ENCODE assay signal across 8 cellular contexts in genomic region chr18:57434536-57435494, GRCh38. TPM values are rescaled to one million over a fixed set of nuclear protein-coding genes. Genes with fewer than 3 reads are reported as not detected.
A peak's percentile ranks its signal among the peaks of the same experiment; 100 is the strongest.
DNase-seq lines count a peak whose midpoint lies in the region; ATAC-seq, FAIRE-seq and TF ChIP-seq lines count a peak whose summit lies in the region.

TSS of gene ONECUT2 (plus strand) at chr18:57435374. CDS start at chr18:57435717, 343 bp downstream.

- intact Hi-C loops in activated CD4-positive, alpha-beta T cell treated with anti-CD3 and anti-CD28 coated beads, Interleukin-2, amount 10 ng/mL, durations not matched to agents 24 days and 14 days (cut with micrococcal nuclease) = loop anchor here (5.0 kb wide), 4 partner anchors 83 to 1848 kb away; partner anchors contain the start of genes ATP8B1, RAX, ST8SIA3 and TCF4
- intact Hi-C loops in HepG2 (cut with micrococcal nuclease; ENCODE audit: unreplicated experiment) = loop anchor here (5.0 kb wide), 2 partner anchors 127 to 163 kb away; no protein-coding TSS in a partner anchor

- H3K27me3 Mint-ChIP-seq in activated CD4-positive, alpha-beta T cell treated with anti-CD3 and anti-CD28 coated beads, Interleukin-2, amount 10 ng/mL, durations not matched to agents 24 days and 14 days = peaks cover 84% of the 10 kb centered on the region

- peaks cover 14% of the 10 kb centered on the region for H3K9me3 Mint-ChIP-seq in activated CD4-positive, alpha-beta T cell treated with anti-CD3 and anti-CD28 coated beads, Interleukin-2, amount 10 ng/mL, durations not matched to agents 24 days and 14 days

- H3K4me3 Mint-ChIP-seq in activated CD4-positive, alpha-beta T cell treated with anti-CD3 and anti-CD28 coated beads, Interleukin-2, amount 10 ng/mL, durations not matched to agents 24 days and 14 days = peak within 1 kb of the TSS; percentile 56

- no peaks in the 10 kb centered on the region for H3K9me3 ChIP-seq in HepG2 (ENCODE audit: low read length)

- TF ChIP-seq EP300 in HepG2 (IDR thresholded peaks at IDR 0.05; ENCODE audit: low read depth in 2 of 2, low read length in 2 of 2) (no peak), HepG2 (CRISPR knock-in tag; IDR thresholded peaks at IDR 0.05; ENCODE audit: borderline replicate concordance) (no peak)

- H3K4me1 Mint-ChIP-seq in activated CD4-positive, alpha-beta T cell treated with anti-CD3 and anti-CD28 coated beads, Interleukin-2, amount 10 ng/mL, durations not matched to agents 24 days and 14 days = peaks cover 18% of the 10 kb centered on the region

- in situ Hi-C loops in HepG2 (cut with HindIII; ENCODE audit: extremely low pct_ligation_motif_present, low pct_unique_long_range_greater_than_20kb) = no loop called here

- ATAC-seq in HG03139 (IDR thresholded peaks at IDR 0.05; ENCODE audit: unreplicated experiment) (peak; percentile 84), HepG2 (peak; percentile 89)

- H3K27ac Mint-ChIP-seq in activated CD4-positive, alpha-beta T cell treated with anti-CD3 and anti-CD28 coated beads, Interleukin-2, amount 10 ng/mL, durations not matched to agents 24 days and 14 days = peak within 1 kb of the TSS; percentile 72

- FAIRE-seq in HepG2 (lab: Jason Lieb, UNC) = peak; percentile 72

- H3K79me2 ChIP-seq in HepG2 (ENCODE audit: insufficient read depth, low read length) = peaks cover 16% of the 10 kb centered on the region

- peak within 1 kb of the TSS; percentile 76 for H2AFZ ChIP-seq in HepG2 (ENCODE audit: low read length)

- peaks cover 12% of the 10 kb centered on the region; the same call in 1 of the 2 replicates for H4K20me1 ChIP-seq in HepG2 (ENCODE audit: insufficient read depth, low read length)

- peak within 1 kb of the TSS; percentile 69 to 84 (median 78) for H3K4me3 ChIP-seq in HepG2 (replicated peaks in 1 of 3; ENCODE audit: insufficient read depth in 1 of 3, low read depth in 2 of 3, low read length in 3 of 3)

- H3K27me3 ChIP-seq in HepG2 (ENCODE audit: control insufficient read depth in 1 of 2, insufficient read depth in 2 of 2, low read length in 2 of 2) = peaks cover 0 to 14% of the 10 kb centered on the region in 2 experiments; a peak in 2 of 5 replicates

- no peak for TF ChIP-seq POLR2A in HepG2 (IDR thresholded peaks at IDR 0.05; ENCODE audit: insufficient read depth in 1 of 2, low read depth in 2 of 2, low read length in 2 of 2)

- H3K4me1 ChIP-seq in HepG2 (ENCODE audit: insufficient read depth, low read length) = peaks cover 38% of the 10 kb centered on the region

- DNase-seq in GM04503 (ENCODE audit: low read depth) (peak; percentile 40), NCI-H510A treated with DMSO at 0.1 percent for 48 hours (lab: John Stamatoyannopoulos, UW) (peak; percentile 94), dermis blood vessel endothelial cell (peak; percentile 95), HepG2 (ENCODE audit: low spot score) (peak; percentile 85), NAMALWA (ENCODE audit: low spot score) (no peak)
- DNase-seq in activated CD4-positive, alpha-beta T cell treated with anti-CD3 and anti-CD28 coated beads, Interleukin-2, amount 10 ng/mL, durations not matched to agents 24 days and 14 days = peak; percentile 75
- DNase-seq in stimulated activated CD4-positive, alpha-beta T cell treated with anti-CD3 and anti-CD28 coated beads, Interleukin-1b, Interleukin-23, amount 100 ng/mL, for 48 hours = peak; percentile 80

- no peak for TF ChIP-seq RAD21 in HepG2 (CRISPR knock-in tag; IDR thresholded peaks at IDR 0.05)

- H3K36me3 ChIP-seq in HepG2 (replicated peaks in 1 of 2; ENCODE audit: control insufficient read depth in 1 of 2, insufficient read depth in 2 of 2, low read length in 2 of 2) = no peaks in the 10 kb centered on the region

- BruUV-seq in HepG2 (replicated peaks; lab: Mats Ljungman, UMichigan) = no TSS peak

- 2% methylated on average over 16 of the region's 69 CpGs for WGBS in HepG2 (ENCODE audit: low lambda C conversion rate)

- CTCF ChIA-PET in HepG2 (lab: Yijun Ruan, JAX; ENCODE audit: low intra/inter-chr PET ratio, low total read pairs) = no interaction called here

- H3K9ac ChIP-seq in HepG2 (ENCODE audit: insufficient read depth, low read depth, low read length) = peak within 1 kb of the TSS; percentile 50

- POLR2A ChIA-PET in HepG2 (lab: Yijun Ruan, JAX) = interaction anchor here (0.6 to 1.6 kb wide), 4 partner anchors 10 to 173 kb away, joined by 3 to 30 read pairs (median 4); no protein-coding TSS in a partner anchor

- peak within 1 kb of the TSS; percentile 98 for H3K4me2 ChIP-seq in HepG2 (ENCODE audit: low read depth, low read length)

- 0 out of 2 replicates have a peak, but pooled peaks have one; percentile 3 for TF ChIP-seq CTCF in HepG2 (CRISPR knock-in tag; IDR thresholded peaks at IDR 0.05)

- H3K36me3 Mint-ChIP-seq in activated CD4-positive, alpha-beta T cell treated with anti-CD3 and anti-CD28 coated beads, Interleukin-2, amount 10 ng/mL, durations not matched to agents 24 days and 14 days (ENCODE audit: low read depth) = peaks cover 10% of the 10 kb centered on the region

- no peak within 1 kb of the TSS for H3K27ac ChIP-seq in HepG2 (ENCODE audit: extremely low read length, insufficient read depth, low read length)

TF ChIP-seq in HepG2, 621 proteins besides CTCF, POLR2A, EP300 and RAD21 (continues in another document):
- TF ChIP-seq ZNF800 (CRISPR knock-in tag; IDR thresholded peaks at IDR 0.05) = peak; percentile 65
- peak; percentile 68 for TF ChIP-seq HMGXB4 (CRISPR knock-in tag; IDR thresholded peaks at IDR 0.05; ENCODE audit: borderline replicate concordance in 1 of 2, low read depth in 1 of 2)
- no peak for TF ChIP-seq ZNF317 (CRISPR knock-in tag; IDR thresholded peaks at IDR 0.05)
- no peak for TF ChIP-seq CEBPG (CRISPR knock-in tag; IDR thresholded peaks at IDR 0.05)
- 0 out of 2 replicates have a peak, but pooled peaks have one; percentile 35 for TF ChIP-seq SP1 (IDR thresholded peaks at IDR 0.05)
- TF ChIP-seq SP1 (CRISPR knock-in tag; IDR thresholded peaks at IDR 0.05) = peak; percentile 99

RNA-seq across cellular contexts. Expression of gene ONECUT2, which starts in this region (rescaled TPM):
- total RNA-seq in activated CD4-positive, alpha-beta T cell treated with anti-CD3 and anti-CD28 coated beads, Interleukin-2, amount 10 ng/mL, durations not matched to agents 24 days and 14 days = not detected in 2 replicates
- total RNA-seq in dermis blood vessel endothelial cell (under 0.01 TPM in 2 replicates), HepG2 (2016; rRNA removed; fragmentation: Illumina TruSeq; extraction: Trizol) (3.0 and 6.2 TPM in 2 replicates)
- 0.30 and 0.35 TPM in 2 replicates for total RNA-seq in HepG2 (2016; cell fraction: cytosol; rRNA removed; fragmentation: Illumina TruSeq; extraction: Trizol; ENCODE audit: low read depth)
- total RNA-seq in HepG2 (2016; cell fraction: insoluble cytoplasmic fraction; rRNA removed; fragmentation: Illumina TruSeq; extraction: Trizol) = 2.5 and 5.8 TPM in 2 replicates
- 2.0 and 2.3 TPM in 2 replicates for total RNA-seq in HepG2 (2016; cell fraction: membrane; rRNA removed; fragmentation: Illumina TruSeq; extraction: Trizol)
- total RNA-seq in HepG2 (2016; cell fraction: nucleus; rRNA removed; fragmentation: Illumina TruSeq; extraction: Trizol) = 7.8 and 8.6 TPM in 2 replicates
- 3.2 and 3.7 TPM in 2 replicates for polyA plus RNA-seq in HepG2 (2011; rRNA removed)
- polyA plus RNA-seq in HepG2 (2011; cell fraction: cytosol; rRNA removed) = 0.94 and 2.0 TPM in 2 replicates
- polyA plus RNA-seq in HepG2 (2011; cell fraction: nucleus; rRNA removed) = 5.2 and 8.5 TPM in 2 replicates
- 5.7 and 6.4 TPM in 2 replicates for polyA plus RNA-seq in HepG2 (2012)
- 0.16 and 0.31 TPM in 2 replicates for polyA plus RNA-seq in HepG2 (2016; cell fraction: cytosol; fragmentation: Illumina TruSeq; extraction: Trizol; ENCODE audit: low read depth)
- 3.3 TPM in 2 replicates for polyA plus RNA-seq in HepG2 (2016; cell fraction: insoluble cytoplasmic fraction; fragmentation: Illumina TruSeq; extraction: Trizol; ENCODE audit: low read depth)
- 0.70 and 0.78 TPM in 2 replicates for polyA plus RNA-seq in HepG2 (2016; cell fraction: membrane; fragmentation: Illumina TruSeq; extraction: Trizol; ENCODE audit: low read depth)
- 8.3 and 9.1 TPM in 2 replicates for polyA plus RNA-seq in HepG2 (2016; cell fraction: nucleus; fragmentation: Illumina TruSeq; extraction: Trizol; ENCODE audit: insufficient read depth, low read depth)
- 3.8 and 10.8 TPM in 2 replicates for polyA minus RNA-seq in HepG2 (2011; rRNA and poly(A)+ RNA removed; ENCODE audit: low replicate concordance)
- 4.7 and 7.6 TPM in 2 replicates for polyA minus RNA-seq in HepG2 (2011; cell fraction: cytosol; rRNA and poly(A)+ RNA removed)
- 13.3 and 20.5 TPM in 2 replicates for polyA minus RNA-seq in HepG2 (2011; cell fraction: nucleus; rRNA and poly(A)+ RNA removed)

Comparison
In these comparisons a context has a peak if more than half of its experiments do, and no peak if none do; other contexts are left out.
1. Peak in DNase-seq in activated CD4-positive, alpha-beta T cell treated with anti-CD3 and anti-CD28 coated beads, Interleukin-2, amount 10 ng/mL, durations not matched to agents 24 days and 14 days; RNA of the gene not detected or under 1 TPM.
2. Peak in DNase-seq in dermis blood vessel endothelial cell; RNA of the gene not detected or under 1 TPM.